In the genomic region with DNA sequence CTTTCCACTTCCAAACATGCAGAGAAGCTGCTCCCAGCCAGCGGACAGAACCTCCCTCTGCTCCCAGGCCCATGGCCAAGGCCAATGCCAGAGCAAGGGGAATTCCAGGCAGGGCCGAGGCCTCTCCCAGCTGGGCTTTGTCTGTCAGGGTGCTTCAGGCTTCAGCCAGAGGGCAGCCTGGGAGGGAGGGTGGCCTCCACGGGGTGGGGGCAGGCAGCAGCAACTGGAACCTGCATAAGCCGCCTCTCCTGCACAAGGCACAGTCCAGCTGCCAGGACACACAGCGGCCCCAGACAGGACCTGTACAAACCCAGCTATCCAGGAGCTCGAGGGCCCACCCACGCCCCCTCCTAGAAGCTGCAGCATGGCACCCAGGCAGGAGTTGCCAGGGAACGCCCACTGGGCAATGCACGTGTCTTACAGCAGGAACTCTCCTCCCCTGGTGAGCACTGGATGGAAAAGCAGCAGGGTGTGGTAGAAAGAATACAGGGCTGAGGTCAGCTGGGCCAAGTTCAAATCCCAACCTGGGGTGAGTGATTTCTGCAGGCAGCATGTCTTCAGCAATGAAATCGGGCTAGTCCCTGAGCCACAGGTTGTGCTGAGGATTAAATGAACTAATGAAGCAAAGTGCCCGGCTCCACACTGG, we compare ENCODE assay signal across 9 cellular contexts. TPM values are rescaled to one million over a fixed set of nuclear protein-coding genes. Genes with fewer than 3 reads are reported as not detected.
DNase-seq lines count a peak whose midpoint lies in the region; ATAC-seq and TF ChIP-seq lines count a peak whose summit lies in the region.
"Had no signal": no experiment of that assay in that cellular context is flagged by ENCODE, and none has a peak within 500 bp of the region (broad histone marks: within the 10 kb centered on the region; RNA-seq: fewer than 3 reads in every experiment).

No MANE protein-coding gene starts in this region.

- H3K27me3 ChIP-seq in GM23338 (ENCODE audit: insufficient read depth) (peaks cover 10% of the 10 kb centered on the region; the same call in 1 of the 2 replicates), right cardiac atrium (ENCODE audit: control insufficient read depth, insufficient read depth) (no peaks in the 10 kb centered on the region), sigmoid colon (no peaks in the 10 kb centered on the region)

- H3K27me3 Mint-ChIP-seq in GM23338 (ENCODE audit: insufficient read depth, low read depth, poor library complexity) = peaks cover 26% of the 10 kb centered on the region

- no peak overlapping the region for H3K27ac ChIP-seq in GM23338 (ENCODE audit: low read depth)
- H3K27ac ChIP-seq in right cardiac atrium (ENCODE audit: low read length) = peak overlapping the region; percentile 84
- H3K27ac ChIP-seq in sigmoid colon = peak overlapping the region; percentile 86 to 94 (median 89)

- peaks cover 4% of the 10 kb centered on the region; the same call in 1 of the 3 replicates for H3K36me3 Mint-ChIP-seq in GM23338 (ENCODE audit: low read depth)

- intact Hi-C loops in right cardiac atrium (cut with DNase I) (loop anchor here in 3 of 4 donors (5.0 to 10.0 kb wide), 2 partner anchors 34 to 52 kb away; no protein-coding TSS in a partner anchor), sigmoid colon (cut with DNase I) (loop anchor here (5.0 kb wide), 1 partner anchor 44 kb away; no protein-coding TSS in a partner anchor)

- 22% methylated on average over 11 of the region's 11 CpGs for whole genome bisulfite sequencing in right cardiac atrium
- WGBS in sigmoid colon, 2 donors = 11 to 52% methylated on average over 11 of the region's 11 CpGs

- DNase-seq in GM23338 (ENCODE audit: low spot score) = no peak
- peak in 47 of 56 donors; percentile 34 to 91 (median 73) for DNase-seq in amygdala (lab: John Stamatoyannopoulos, UW)
- DNase-seq in right cardiac atrium = peak; percentile 82 to 94 (median 93)
- DNase-seq in sigmoid colon = peak; percentile 95
- DNase-seq in activated T-cell treated with anti-CD3 and anti-CD28 coated beads, Interleukin-2, amount 50 U/mL, for 48 hours = no peak
- no peak for DNase-seq in stimulated activated CD4-positive, alpha-beta T cell treated with anti-CD3 and anti-CD28 coated beads, Interleukin-4, amount 100 ng/mL, for 24 hours
- no peak for DNase-seq in NCI-H1092 (lab: John Stamatoyannopoulos, UW)
- DNase-seq: activated T-cell treated with anti-CD3 and anti-CD28 coated beads, Interleukin-2, amount 50 U/mL, for 4 hours had no signal

- peak overlapping the region; percentile 4; the same call in 1 of the 3 replicates for H3K4me3 Mint-ChIP-seq in GM23338
- H3K4me3 Mint-ChIP-seq: activated T-cell treated with anti-CD3 and anti-CD28 coated beads, Interleukin-2, amount 50 U/mL, for 4 hours had no signal

- H3K4me1 ChIP-seq in GM23338 (ENCODE audit: insufficient read depth) (peaks cover 47% of the 10 kb centered on the region), right cardiac atrium (ENCODE audit: control insufficient read depth, insufficient read depth, low read length) (peaks cover 55% of the 10 kb centered on the region), sigmoid colon (peaks cover 0 to 100% (median 99%) of the 10 kb centered on the region in 4 donors)

- no peaks in the 10 kb centered on the region for H3F3A ChIP-seq in GM23338 (replicated peaks; ENCODE audit: low read depth)

- no peaks in the 10 kb centered on the region for H3K9me3 ChIP-seq in right cardiac atrium (ENCODE audit: control insufficient read depth, low read length)
- H3K9me3 ChIP-seq in sigmoid colon = no peaks in the 10 kb centered on the region

- H4K20me1 ChIP-seq in GM23338 (replicated peaks; ENCODE audit: insufficient read depth) = peaks cover 32% of the 10 kb centered on the region

- H3K4me1 Mint-ChIP-seq in GM23338 = peaks cover 60% of the 10 kb centered on the region

- H3K79me2 ChIP-seq in GM23338 (replicated peaks; ENCODE audit: insufficient read depth) = peaks cover 24% of the 10 kb centered on the region

- H3K4me3 ChIP-seq in GM23338 (no peak overlapping the region), right cardiac atrium (ENCODE audit: low read length) (no peak overlapping the region), sigmoid colon (peak overlapping the region in 2 of 4 donors; percentile 9 to 21)

- peak; percentile 22 for ATAC-seq in GM23338
- peak; percentile 72 to 83 for ATAC-seq in right cardiac atrium
- ATAC-seq in GM21367 (IDR thresholded peaks at IDR 0.05; ENCODE audit: unreplicated experiment) = no peak
- ATAC-seq: activated T-cell treated with anti-CD3 and anti-CD28 coated beads, Interleukin-2, amount 50 U/mL, for 4 hours had no signal

- H3K36me3 ChIP-seq in GM23338 (ENCODE audit: insufficient read depth) (no peaks in the 10 kb centered on the region; the same call in 1 of the 2 replicates), sigmoid colon (no peaks in the 10 kb centered on the region)

- H3K9me2 ChIP-seq in GM23338 (ENCODE audit: insufficient read depth) = no peaks in the 10 kb centered on the region

- H3K9me3 Mint-ChIP-seq in GM23338 = no peaks in the 10 kb centered on the region
- H3K9me3 Mint-ChIP-seq: activated T-cell treated with anti-CD3 and anti-CD28 coated beads, Interleukin-2, amount 50 U/mL, for 4 hours had no signal

- H3K4me2 ChIP-seq in GM23338 = peak overlapping the region; percentile 68; the same call in 1 of the 2 replicates

- no peak overlapping the region for H2AFZ ChIP-seq in GM23338

- TF ChIP-seq CTCF in GM23338 (conservative IDR thresholded peaks at IDR 0.05; ENCODE audit: low read depth in 2 of 2) (no peak), sigmoid colon (IDR thresholded peaks at IDR 0.05) (no peak)

- H3K27ac Mint-ChIP-seq in GM23338 = no peak overlapping the region

- no peak for TF ChIP-seq POLR2A in sigmoid colon (IDR thresholded peaks at IDR 0.05)

- peak in 3 of 4 donors; percentile 32 to 65 (median 53) for TF ChIP-seq EP300 in sigmoid colon (IDR thresholded peaks at IDR 0.05)

TF ChIP-seq in GM23338, 12 proteins besides CTCF, POLR2A, EP300 and RAD21 (continues in another document):
- no peak for TF ChIP-seq STAT1 (IDR thresholded peaks at IDR 0.05; ENCODE audit: unreplicated experiment)
- no peak for TF ChIP-seq POLR2AphosphoS5 (IDR thresholded peaks at IDR 0.05; ENCODE audit: low read depth)
- no peak for TF ChIP-seq JUNB (IDR thresholded peaks at IDR 0.05; ENCODE audit: unreplicated experiment)

RNA-seq across cellular contexts. Expression of a gene that starts 7.6 kb away (rescaled TPM):
- 14.5 and 20.3 TPM in 2 replicates for total RNA-seq in GM23338 (2014; rRNA removed; shearing (Covaris generic))
- polyA plus RNA-seq in GM23338 (2016; fragmentation: Nextera tagmentation; extraction: Ambion mirVana) (3.0 and 3.5 TPM in 2 replicates), right cardiac atrium (39.5 TPM), sigmoid colon (10 to 100 TPM in 2 of 3 donors, 1 to 10 TPM in 1; 9.6 to 36.4 (median 12.0) TPM)
- total RNA-seq in right cardiac atrium (10 to 100 TPM; 34.6 to 58.3 (median 49.8) TPM), sigmoid colon (10 to 100 TPM; 32.3 to 36.6 (median 34.4) TPM)

RNA-seq across cellular contexts. Expression of a gene that starts 55.1 kb away (rescaled TPM):
- 29.7 and 38.0 TPM in 2 replicates for total RNA-seq in GM23338 (2014; rRNA removed; shearing (Covaris generic))
- polyA plus RNA-seq in GM23338 (2016; fragmentation: Nextera tagmentation; extraction: Ambion mirVana) (29.4 and 35.0 TPM in 2 replicates), right cardiac atrium (8.9 TPM), sigmoid colon (10 to 100 TPM; 11.0 to 15.7 (median 15.6) TPM)
- total RNA-seq in right cardiac atrium (10 to 100 TPM; 10.6 to 14.5 (median 12.2) TPM), sigmoid colon (10 to 100 TPM in 3 of 4 donors, 1 to 10 TPM in 1; 10.0 to 19.7 (median 15.5) TPM)

Comparison
In these comparisons a context has a peak if more than half of its experiments do, and no peak if none do; other contexts are left out.
1. DNase-seq: peak in amygdala (47 of 56), right cardiac atrium (3 of 3) and sigmoid colon (single experiment); none in GM23338 (single experiment), activated T-cell treated with anti-CD3 and anti-CD28 coated beads, Interleukin-2, amount 50 U/mL, for 48 hours (0 of 2), stimulated activated CD4-positive, alpha-beta T cell treated with anti-CD3 and anti-CD28 coated beads, Interleukin-4, amount 100 ng/mL, for 24 hours (single experiment) and NCI-H1092 (single experiment).